ENCODE assay signal across 8 cellular contexts in genomic region chr7:8125680-8126444, GRCh38.
DNase-seq lines count a peak whose midpoint lies in the region; ATAC-seq and TF ChIP-seq lines count a peak whose summit lies in the region.

No MANE protein-coding gene starts in this region.

- H3K4me3 ChIP-seq in DND-41 (ENCODE audit: low read depth in 1 of 2, low read length in 2 of 2): peak overlapping the region in 1 of 2 experiments; percentile 41; a peak in 2 of 4 replicates
- H3K4me3 ChIP-seq in lung: no peak overlapping the region
- H3K4me3 ChIP-seq in stomach: no peak overlapping the region

- CTCF ChIA-PET in HEK293T (lab: Yijun Ruan, JAX): no interaction called here

- H3K27ac ChIP-seq in DND-41 (ENCODE audit: low read length): peak overlapping the region; percentile 84
- H3K27ac ChIP-seq in KOPT-K1 (ENCODE audit: low read depth, low read length, poor library complexity, severe bottlenecking): peak overlapping the region; percentile 83
- peak overlapping the region in 1 of 2 donors; percentile 51 for H3K27ac ChIP-seq in lung (ENCODE audit: low read depth in 1 of 2, low read length in 1 of 2)
- H3K27ac ChIP-seq in stomach: peak overlapping the region in 4 of 5 donors; percentile 10 to 69 (median 45)

- peak overlapping the region; percentile 80 for H2AFZ ChIP-seq in DND-41 (ENCODE audit: low read depth, low read length)

- H3K9me3 ChIP-seq in DND-41 (ENCODE audit: insufficient read depth, low read length, severe bottlenecking) (no peaks in the 10 kb centered on the region), KOPT-K1 (ENCODE audit: insufficient read depth, low read length, poor library complexity, severe bottlenecking) (no peaks in the 10 kb centered on the region), lung (ENCODE audit: control insufficient read depth in 2 of 2, insufficient read depth in 1 of 2, low read length in 1 of 2) (peaks cover 0 to 6% of the 10 kb centered on the region in 2 donors), stomach (no peaks in the 10 kb centered on the region)

- H3K36me3 ChIP-seq in DND-41 (ENCODE audit: insufficient read depth, low read length) (no peaks in the 10 kb centered on the region), KOPT-K1 (ENCODE audit: insufficient read depth, low read length) (no peaks in the 10 kb centered on the region), lung (ENCODE audit: control insufficient read depth in 2 of 2, insufficient read depth in 2 of 2, low read length in 2 of 2) (peaks cover 7 to 8% of the 10 kb centered on the region in 2 donors), stomach (peaks cover 4 to 58% (median 35%) of the 10 kb centered on the region in 4 donors)

- intact Hi-C loops in stomach (cut with DNase I; ENCODE audit: low total_unique reads): no loop called here

- POLR2A ChIA-PET in HEK293T (lab: Yijun Ruan, JAX): no interaction called here

- H3K4me2 ChIP-seq in DND-41 (ENCODE audit: insufficient read depth, low read length): peak overlapping the region; percentile 57

- no peak for TF ChIP-seq EP300 in stomach (IDR thresholded peaks at IDR 0.05)

- H3K4me1 ChIP-seq in DND-41 (ENCODE audit: insufficient read depth, low read length) (peaks cover 35% of the 10 kb centered on the region), lung (ENCODE audit: control insufficient read depth in 2 of 2, insufficient read depth in 2 of 2, low read length in 2 of 2) (no peaks in the 10 kb centered on the region), stomach (peaks cover 0 to 7% (median 0%) of the 10 kb centered on the region in 4 donors)

- H3K27me3 ChIP-seq in DND-41 (ENCODE audit: insufficient read depth, low read length, poor library complexity) (no peaks in the 10 kb centered on the region), lung (ENCODE audit: control insufficient read depth, insufficient read depth) (no peaks in the 10 kb centered on the region), stomach (no peaks in the 10 kb centered on the region)

- 28 to 60% methylated on average over 8 of the region's 8 CpGs for WGBS in lung, 2 donors
- WGBS in stomach, 5 donors: 70 to 77% (median 74%) methylated on average over 7 to 8 of the region's 8 CpGs

- TF ChIP-seq POLR2A in stomach (IDR thresholded peaks at IDR 0.05): no peak

- DNase-seq in DND-41 (peak; percentile 81), lung (ENCODE audit: low spot score) (no peak), stomach (peak; percentile 38), HEK293T (ENCODE audit: extremely low spot score) (no peak), NCI-H1417 (lab: John Stamatoyannopoulos, UW) (no peak)
- peak; percentile 65 for DNase-seq in activated CD8-positive, alpha-beta memory T cell treated with anti-CD3 and anti-CD28 coated beads, Interleukin-2, amount 50 U/mL, for 1 hour (ENCODE audit: extremely low read depth)

- H4K20me1 ChIP-seq in DND-41 (ENCODE audit: insufficient read depth, low read length): no peaks in the 10 kb centered on the region

- H3K9ac ChIP-seq in DND-41 (ENCODE audit: low read depth, low read length): peak overlapping the region; percentile 37

- H3K79me2 ChIP-seq in DND-41 (ENCODE audit: insufficient read depth, low read length): no peaks in the 10 kb centered on the region

- ATAC-seq in DND-41 (ENCODE audit: insufficient read depth, low read depth) (peak; percentile 99), GM21515 (IDR thresholded peaks at IDR 0.05; ENCODE audit: unreplicated experiment) (peak; percentile 66), lung (ENCODE audit: insufficient read depth, low FRiP score) (peak; percentile 45)

- TF ChIP-seq CTCF in DND-41 (IDR thresholded peaks at IDR 0.05; ENCODE audit: borderline replicate concordance, extremely low read depth, low read length, poor library complexity, severe bottlenecking) (peak; percentile 51), lung (IDR thresholded peaks at IDR 0.05; ENCODE audit: control extremely low read depth, extremely low read depth) (no peak), stomach (IDR thresholded peaks at IDR 0.05) (no peak)

TF ChIP-seq in HEK293T, 16 proteins besides CTCF, POLR2A, EP300 and RAD21:
- TF ChIP-seq CTBP1 (IDR thresholded peaks at IDR 0.05; ENCODE audit: borderline replicate concordance): no peak
- no peak for TF ChIP-seq LEF1 (IDR thresholded peaks at IDR 0.05; ENCODE audit: borderline replicate concordance)
- no peak for TF ChIP-seq NFRKB (IDR thresholded peaks at IDR 0.05)
- no peak for TF ChIP-seq FOXM1 (IDR thresholded peaks at IDR 0.05; ENCODE audit: borderline replicate concordance)
- TF ChIP-seq FOXK2 (IDR thresholded peaks at IDR 0.05): no peak
- no peak for TF ChIP-seq ZNF384 (IDR thresholded peaks at IDR 0.05)
- TF ChIP-seq PKNOX1 (IDR thresholded peaks at IDR 0.05): no peak
- TF ChIP-seq ARNT (IDR thresholded peaks at IDR 0.05): no peak
- no peak for TF ChIP-seq SP1 (IDR thresholded peaks at IDR 0.05)
- TF ChIP-seq HDGF (IDR thresholded peaks at IDR 0.05; ENCODE audit: borderline replicate concordance): no peak
- no peak for TF ChIP-seq FOXA1 (IDR thresholded peaks at IDR 0.05)
- no peak for TF ChIP-seq ELF4 (IDR thresholded peaks at IDR 0.05)
- TF ChIP-seq L3MBTL2 (conservative IDR thresholded peaks at IDR 0.05): no peak
- TF ChIP-seq TARDBP (IDR thresholded peaks at IDR 0.05): no peak
- TF ChIP-seq BHLHE40 (IDR thresholded peaks at IDR 0.05; ENCODE audit: borderline replicate concordance): no peak
- no peak for TF ChIP-seq SUZ12 (IDR thresholded peaks at IDR 0.05)
TF ChIP-seq in HEK293T: peak in this region for 0.

Comparison
In these comparisons a context has a peak if more than half of its experiments do, and no peak if none do; other contexts are left out.
1. ATAC-seq: peak in every context shown above with its lines; median percentile 99 in DND-41; 66 in GM21515; 45 in lung.
2. DNase-seq: peak in DND-41 (single experiment), activated CD8-positive, alpha-beta memory T cell treated with anti-CD3 and anti-CD28 coated beads, Interleukin-2, amount 50 U/mL, for 1 hour (single experiment) and stomach (single experiment); none in lung (single experiment), HEK293T (single experiment) and NCI-H1417 (0 of 3).